20 cellular contexts compared by ENCODE assay signal in the genomic region with DNA sequence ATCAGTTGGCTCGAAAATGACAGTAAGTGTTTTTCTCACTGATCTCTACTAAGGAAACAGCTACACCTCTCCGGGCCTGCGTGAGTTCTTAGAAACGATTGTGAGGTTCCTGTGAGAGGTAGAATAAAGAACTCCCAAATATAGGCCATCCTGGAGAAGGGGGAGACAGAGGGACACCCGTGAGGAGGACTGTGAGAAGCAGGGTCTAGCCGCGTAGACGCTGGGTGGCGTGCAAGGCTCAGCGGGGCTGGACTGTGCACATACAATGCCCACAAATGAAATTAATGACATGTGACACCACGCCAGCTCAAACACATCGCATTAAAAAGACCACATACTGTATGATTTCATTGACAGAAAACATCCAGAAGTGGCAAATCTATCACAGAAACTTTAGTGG.
A peak's percentile ranks its signal among the peaks of the same experiment; 100 is the strongest.
DNase-seq lines count a peak whose midpoint lies in the region; ATAC-seq and FAIRE-seq lines count a peak whose summit lies in the region.
"Had no signal": no experiment of that assay in that cellular context is flagged by ENCODE, and none has a peak within 500 bp of the region (broad histone marks: within the 10 kb centered on the region; RNA-seq: fewer than 3 reads in every experiment).

No MANE protein-coding gene starts in this region.

- H3K27me3 ChIP-seq in small intestine (ENCODE audit: control insufficient read depth in 2 of 2, insufficient read depth in 2 of 2, low read length in 2 of 2) = no peaks in the 10 kb centered on the region
- H3K27me3 ChIP-seq: BLaER1 had no signal

- H3K27me3 Mint-ChIP-seq in activated T-cell treated with anti-CD3 and anti-CD28 coated beads, Interleukin-2, amount 50 U/mL, for 4 hours (ENCODE audit: low read depth) = no peaks in the 10 kb centered on the region
- H3K27me3 Mint-ChIP-seq: CD4-positive, alpha-beta memory T cell had no signal

- no peaks in the 10 kb centered on the region for H3K4me1 ChIP-seq in small intestine (ENCODE audit: control insufficient read depth in 2 of 2, insufficient read depth in 1 of 2, low read depth in 1 of 2, low read length in 1 of 2)
- H3K4me1 ChIP-seq: BLaER1 had no signal

- no peaks in the 10 kb centered on the region for H3K9me3 ChIP-seq in small intestine (ENCODE audit: control insufficient read depth, low read depth)
- H3K9me3 ChIP-seq: BLaER1 had no signal

- FAIRE-seq in small intestine (lab: Jason Lieb, UNC) = no peak
- FAIRE-seq: HepG2 had no signal

- H3K36me3 Mint-ChIP-seq in activated T-cell treated with anti-CD3 and anti-CD28 coated beads, Interleukin-2, amount 50 U/mL, for 4 hours (ENCODE audit: insufficient read depth) = no peaks in the 10 kb centered on the region
- H3K36me3 Mint-ChIP-seq: CD14-positive monocyte; CD4-positive, alpha-beta memory T cell had no signal

- DNase-seq in Daoy (ENCODE audit: low read depth) = peak; percentile 54
- DNase-seq in NCI-H2029 (lab: John Stamatoyannopoulos, UW) = peak; percentile 14
- DNase-seq in NCI-H748 (lab: John Stamatoyannopoulos, UW; ENCODE audit: unreplicated experiment) = peak; percentile 80
- DNase-seq in SK-N-DZ (ENCODE audit: low spot score) = peak; percentile 16
- no peak for DNase-seq in cerebellum (ENCODE audit: low spot score)
- no peak for DNase-seq in small intestine
- no peak for DNase-seq in activated T-cell treated with anti-CD3 and anti-CD28 coated beads, Interleukin-2, amount 50 U/mL, for 4 hours
- no peak for DNase-seq in T-helper 1 cell
- DNase-seq: 8988T; CD4-positive, alpha-beta memory T cell; DMS153; DMS79; GF-D8; GOT3; H7; HFFc6 had no signal

- no peaks in the 10 kb centered on the region for H3K36me3 ChIP-seq in small intestine (ENCODE audit: control insufficient read depth in 2 of 2, insufficient read depth in 2 of 2, low read length in 2 of 2)
- H3K36me3 ChIP-seq: BLaER1 had no signal

- no peak for ATAC-seq in activated T-cell treated with anti-CD3 and anti-CD28 coated beads, Interleukin-2, amount 50 U/mL, for 4 hours
- ATAC-seq: HCT116, HepG2 had no signal

- H3K4me3 Mint-ChIP-seq in activated T-cell treated with anti-CD3 and anti-CD28 coated beads, Interleukin-2, amount 50 U/mL, for 4 hours = no peak overlapping the region
- H3K4me3 Mint-ChIP-seq: CD14-positive monocyte; CD4-positive, alpha-beta memory T cell; HFFc6 had no signal

- H3K9me3 Mint-ChIP-seq in activated T-cell treated with anti-CD3 and anti-CD28 coated beads, Interleukin-2, amount 50 U/mL, for 4 hours = peaks cover 6% of the 10 kb centered on the region

- H3K27ac ChIP-seq in small intestine (ENCODE audit: low read depth in 1 of 2, low read length in 1 of 2) = no peak overlapping the region
- H3K27ac ChIP-seq: BLaER1 had no signal

- 80 to 90% (median 82%) methylated on average over 12 of the region's 12 CpGs for WGBS in small intestine, 3 donors

- no peak overlapping the region for H3K4me3 ChIP-seq in small intestine (ENCODE audit: low read depth in 1 of 2, low read length in 2 of 2)
- H3K4me3 ChIP-seq: BLaER1 had no signal

- no peaks in the 10 kb centered on the region for H3K4me1 Mint-ChIP-seq in activated T-cell treated with anti-CD3 and anti-CD28 coated beads, Interleukin-2, amount 50 U/mL, for 4 hours (ENCODE audit: low read depth)
- H3K4me1 Mint-ChIP-seq: CD14-positive monocyte; CD4-positive, alpha-beta memory T cell had no signal

Comparison
In these comparisons a context has a peak if more than half of its experiments do, and no peak if none do; other contexts are left out.
1. DNase-seq: peak in Daoy (single experiment), NCI-H2029 (single experiment), NCI-H748 (single experiment) and SK-N-DZ (single experiment); none in cerebellum (single experiment), small intestine (single experiment), activated T-cell treated with anti-CD3 and anti-CD28 coated beads, Interleukin-2, amount 50 U/mL, for 4 hours (single experiment) and T-helper 1 cell (0 of 5).